In genomic region chr2:105337122-105338019, GRCh38 we compare ENCODE assay signal across 8 cellular contexts. TPM values are rescaled to one million over a fixed set of nuclear protein-coding genes. Genes with fewer than 3 reads are reported as not detected.
DNase-seq lines count a peak whose midpoint lies in the region; ATAC-seq and TF ChIP-seq lines count a peak whose summit lies in the region.

TSS of gene C2orf49 (plus strand) at chr2:105337540. CDS start at chr2:105337588, 48 bp downstream.

- peak within 1 kb of the TSS; percentile 99 for H3K4ac ChIP-seq in IMR-90 (ENCODE audit: low read depth, low read length)

- peak within 1 kb of the TSS; percentile 99 for H3K9ac ChIP-seq in IMR-90 (ENCODE audit: low read depth, low read length)

- intact Hi-C loops in IMR-90 (cut with micrococcal nuclease): no loop called here
- intact Hi-C loops in OCI-LY7 (cut with micrococcal nuclease; ENCODE audit: unreplicated experiment): loop anchor here (10.0 kb wide), 1 partner anchor 857 kb away; the partner anchor contains the start of gene UXS1

- H3K18ac ChIP-seq in IMR-90 (ENCODE audit: low read depth, low read length): peak within 1 kb of the TSS; percentile 88

- H3K4me2 ChIP-seq in IMR-90 (ENCODE audit: low read depth, low read length) (peak within 1 kb of the TSS; percentile 100), OCI-LY7 (ENCODE audit: low read length) (peak within 1 kb of the TSS; percentile 92)

- H2BK5ac ChIP-seq in IMR-90 (ENCODE audit: low read depth, low read length, poor library complexity, severe bottlenecking): peak within 1 kb of the TSS; percentile 94

- H2AK5ac ChIP-seq in IMR-90 (ENCODE audit: low read depth, low read length): peak within 1 kb of the TSS; percentile 65

- 0% methylated on average over 17 of the region's 58 CpGs; no CpG with 5 or more reads in 1 of the 2 experiments for WGBS in IMR-90 (ENCODE audit: extremely low coverage in 2 of 2, insufficient read length in 1 of 2), 2 experiments

- 0 out of 2 replicates have a peak, but pooled peaks cover 3% of the 10 kb centered on the region for H3K4me1 ChIP-seq in IMR-90 (ENCODE audit: control insufficient read depth, insufficient read depth, low read length)
- H3K4me1 ChIP-seq in OCI-LY7 (ENCODE audit: insufficient read depth, low read length, poor library complexity, severe bottlenecking): peaks cover 25% of the 10 kb centered on the region
- peaks cover 17% of the 10 kb centered on the region for H3K4me1 ChIP-seq in mononuclear cell (ENCODE audit: insufficient read depth, low read length)

- H4K91ac ChIP-seq in IMR-90 (ENCODE audit: insufficient read depth, low read depth, low read length): peak within 1 kb of the TSS; percentile 97

- no peaks in the 10 kb centered on the region for H3K27me3 ChIP-seq in IMR-90 (ENCODE audit: control insufficient read depth, insufficient read depth, low read length)
- no peaks in the 10 kb centered on the region for H3K27me3 ChIP-seq in mononuclear cell (ENCODE audit: insufficient read depth, low read length)

- CTCF ChIA-PET in IMR-90 (lab: Yijun Ruan, JAX) (interaction anchor here (0.6 kb wide), 1 partner anchor 58 kb away, joined by 4 read pairs; no protein-coding TSS in a partner anchor), OCI-LY7 (lab: Charles Lee; ENCODE audit: unreplicated experiment) (no interaction called here)

- no peaks in the 10 kb centered on the region; the same call in 1 of the 2 replicates for H4K20me1 ChIP-seq in IMR-90 (ENCODE audit: insufficient read depth, low read length)
- 0 out of 2 replicates have a peak, but pooled peaks cover 6% of the 10 kb centered on the region for H4K20me1 ChIP-seq in OCI-LY7 (ENCODE audit: insufficient read depth, low read length)

- H2AFZ ChIP-seq in IMR-90 (replicated peaks; ENCODE audit: low read length, poor library complexity): peak within 1 kb of the TSS; percentile 99
- H2AFZ ChIP-seq in OCI-LY7 (ENCODE audit: low read length): peak within 1 kb of the TSS; percentile 91

- peak within 1 kb of the TSS; percentile 98 for H3K14ac ChIP-seq in IMR-90 (replicated peaks; ENCODE audit: low read depth, low read length)

- in situ Hi-C loops in IMR-90 (cut with MboI; ENCODE audit: low sequenced_read_pairs): loop anchor here (25.0 kb wide), 1 partner anchor 450 kb away; no protein-coding TSS in a partner anchor

- peaks cover 11 to 37% of the 10 kb centered on the region in 2 experiments for H3K79me1 ChIP-seq in IMR-90 (ENCODE audit: low read depth in 1 of 2, low read length in 2 of 2)

- dilution Hi-C loops in IMR-90 (cut with HindIII; ENCODE audit: low sequenced_read_pairs, unreplicated experiment): no loop called here

- peak within 1 kb of the TSS; percentile 98 for H3K56ac ChIP-seq in IMR-90 (ENCODE audit: extremely low read depth, insufficient read depth, low read length)

- peak within 1 kb of the TSS; percentile 91 for H2AK9ac ChIP-seq in IMR-90 (replicated peaks; ENCODE audit: low read depth, low read length, poor library complexity)

- TF ChIP-seq CTCF in IMR-90 (conservative IDR thresholded peaks at IDR 0.05; ENCODE audit: low read depth, low read length) (no peak), OCI-LY7 (conservative IDR thresholded peaks at IDR 0.05; ENCODE audit: low read length) (no peak)

- POLR2A ChIA-PET in IMR-90 (lab: Charles Lee; ENCODE audit: unreplicated experiment) (no interaction called here), OCI-LY7 (lab: Charles Lee) (interaction anchor here (0.9 kb wide), 1 partner anchor 12 kb away, joined by 3 read pairs; no protein-coding TSS in a partner anchor)

- H3K23ac ChIP-seq in IMR-90 (ENCODE audit: low read depth, low read length): peak within 1 kb of the TSS; percentile 96

- peak within 1 kb of the TSS; percentile 98 to 100 for H4K8ac ChIP-seq in IMR-90 (ENCODE audit: low read depth in 2 of 2, low read length in 2 of 2)

- H3K9me1 ChIP-seq in IMR-90 (ENCODE audit: insufficient read depth, low read length): no peaks in the 10 kb centered on the region; the same call in 1 of the 2 replicates

- H2BK15ac ChIP-seq in IMR-90 (ENCODE audit: low read depth, low read length): peak within 1 kb of the TSS; percentile 89; the same call in 2 of the 3 replicates

- no peak for TF ChIP-seq RAD21 in IMR-90 (IDR thresholded peaks at IDR 0.05; ENCODE audit: low read length)

- H3K27ac ChIP-seq in IMR-90 (ENCODE audit: insufficient read depth, low read length) (peak within 1 kb of the TSS; percentile 98), OCI-LY7 (ENCODE audit: low read depth, low read length, poor library complexity, severe bottlenecking) (peak within 1 kb of the TSS; percentile 74), epithelial cell of prostate (peak within 1 kb of the TSS; percentile 89)

- no peaks in the 10 kb centered on the region for H3K9me2 ChIP-seq in OCI-LY7 (ENCODE audit: insufficient read depth, low read length)

- peak within 1 kb of the TSS; percentile 98 for H4K5ac ChIP-seq in IMR-90 (ENCODE audit: low read depth, low read length)

- TF ChIP-seq POLR2A in IMR-90 (IDR thresholded peaks at IDR 0.05; ENCODE audit: low read depth, low read length): peak; percentile 69

- H3K4me3 ChIP-seq in IMR-90 (ENCODE audit: insufficient read depth, low read depth, low read length) (peak within 1 kb of the TSS; percentile 75), OCI-LY7 (ENCODE audit: low read depth, low read length, poor library complexity, severe bottlenecking) (peak within 1 kb of the TSS; percentile 99), mononuclear cell (ENCODE audit: low read length) (peak within 1 kb of the TSS; percentile 67)

- peaks cover 13% of the 10 kb centered on the region for H3K36me3 ChIP-seq in IMR-90 (ENCODE audit: control insufficient read depth, insufficient read depth, low read length)
- H3K36me3 ChIP-seq in OCI-LY7 (ENCODE audit: insufficient read depth, low read length): peaks cover 42% of the 10 kb centered on the region

- H3K9me3 ChIP-seq in IMR-90 (ENCODE audit: control insufficient read depth, insufficient read depth, low read length): no peaks in the 10 kb centered on the region
- H3K9me3 ChIP-seq in OCI-LY7 (ENCODE audit: low read length): no peaks in the 10 kb centered on the region
- H3K9me3 ChIP-seq in mononuclear cell (ENCODE audit: low read depth, low read length): no peaks in the 10 kb centered on the region

- peaks cover 43% of the 10 kb centered on the region for H3K79me2 ChIP-seq in OCI-LY7 (ENCODE audit: insufficient read depth, low read depth, low read length)

- peak within 1 kb of the TSS; percentile 97 for H2BK120ac ChIP-seq in IMR-90 (ENCODE audit: low read depth, low read length)

- ATAC-seq in GM21528 (IDR thresholded peaks at IDR 0.05; ENCODE audit: low FRiP score, unreplicated experiment) (peak; percentile 92), IMR-90 (ENCODE audit: low read depth) (peak; percentile 95)

- H2BK20ac ChIP-seq in IMR-90 (ENCODE audit: low read depth, low read length): peak within 1 kb of the TSS; percentile 72; the same call in 1 of the 2 replicates

- BruUV-seq in IMR-90 (replicated peaks; lab: Mats Ljungman, UMichigan): TSS peak; percentile 89
- no TSS peak for BruUV-seq in OCI-LY7 (replicated peaks; lab: Mats Ljungman, UMichigan)

- DNase-seq in DMS 273 treated with DMSO at 0.1 percent for 48 hours (lab: John Stamatoyannopoulos, UW): peak; percentile 72
- peak; percentile 80 for DNase-seq in IMR-90
- DNase-seq in OCI-LY7 (ENCODE audit: low spot score): peak; percentile 92
- DNase-seq in activated T-cell treated with anti-CD3 and anti-CD28 coated beads for 1 hour (ENCODE audit: low read depth): peak; percentile 81
- DNase-seq in epithelial cell of prostate (ENCODE audit: low read depth, low spot score): no peak
- DNase-seq in stimulated activated CD8-positive, alpha-beta memory T cell treated with anti-CD3 and anti-CD28 coated beads, Interleukin-4, amount 100 ng/mL, for 1 hour (ENCODE audit: low read depth in 2 of 2, low spot score in 1 of 2): peak; percentile 77 to 83

TF ChIP-seq in IMR-90, 13 proteins besides CTCF, POLR2A, EP300 and RAD21:
- TF ChIP-seq USF2 (IDR thresholded peaks at IDR 0.05; ENCODE audit: low read depth, low read length) (no peak), CEBPB (IDR thresholded peaks at IDR 0.05; ENCODE audit: low read depth, low read length) (no peak), RCOR1 (IDR thresholded peaks at IDR 0.05; ENCODE audit: insufficient replicate concordance, low read length) (no peak), ELK1 (IDR thresholded peaks at IDR 0.05; ENCODE audit: borderline replicate concordance, low read depth, low read length) (no peak), BHLHE40 (IDR thresholded peaks at IDR 0.05; ENCODE audit: low read depth, low read length) (no peak), SMC3 (IDR thresholded peaks at IDR 0.05; ENCODE audit: low read depth, low read length) (no peak), MAZ (IDR thresholded peaks at IDR 0.05; ENCODE audit: borderline replicate concordance, low read depth, low read length) (0 out of 2 replicates have a peak, but pooled peaks have one; percentile 13), MXI1 (IDR thresholded peaks at IDR 0.05; ENCODE audit: borderline replicate concordance, low read depth, low read length) (0 out of 2 replicates have a peak, but pooled peaks have one; percentile 43), MAFK (IDR thresholded peaks at IDR 0.05; ENCODE audit: low read depth, low read length) (no peak), CHD1 (IDR thresholded peaks at IDR 0.05; ENCODE audit: low read depth, low read length) (no peak)

RNA-seq across cellular contexts. Expression of gene C2orf49, which starts in this region (rescaled TPM):
- total RNA-seq in IMR-90 (2012; rRNA removed) (3.8 and 11.1 TPM in 2 replicates), OCI-LY7 (2022) (17.0 and 18.3 TPM in 2 replicates), mononuclear cell (23.2 TPM)
- polyA plus RNA-seq in IMR-90 (2012; rRNA removed): 8.5 and 8.6 TPM in 2 replicates
- 1.1 and 1.3 TPM in 2 replicates for polyA plus RNA-seq in IMR-90 (2012; cell fraction: cytosol; rRNA removed)
- polyA plus RNA-seq in IMR-90 (2012; cell fraction: nucleus; rRNA removed; ENCODE audit: low replicate concordance): 0.46 and 5.5 TPM in 2 replicates
- total RNA-seq in OCI-LY7 (2014; rRNA removed; shearing (Covaris generic)): 11.8 and 13.1 TPM in 2 replicates
